Comparison of ENCODE assay signal across 1 cellular context in the genomic region with DNA sequence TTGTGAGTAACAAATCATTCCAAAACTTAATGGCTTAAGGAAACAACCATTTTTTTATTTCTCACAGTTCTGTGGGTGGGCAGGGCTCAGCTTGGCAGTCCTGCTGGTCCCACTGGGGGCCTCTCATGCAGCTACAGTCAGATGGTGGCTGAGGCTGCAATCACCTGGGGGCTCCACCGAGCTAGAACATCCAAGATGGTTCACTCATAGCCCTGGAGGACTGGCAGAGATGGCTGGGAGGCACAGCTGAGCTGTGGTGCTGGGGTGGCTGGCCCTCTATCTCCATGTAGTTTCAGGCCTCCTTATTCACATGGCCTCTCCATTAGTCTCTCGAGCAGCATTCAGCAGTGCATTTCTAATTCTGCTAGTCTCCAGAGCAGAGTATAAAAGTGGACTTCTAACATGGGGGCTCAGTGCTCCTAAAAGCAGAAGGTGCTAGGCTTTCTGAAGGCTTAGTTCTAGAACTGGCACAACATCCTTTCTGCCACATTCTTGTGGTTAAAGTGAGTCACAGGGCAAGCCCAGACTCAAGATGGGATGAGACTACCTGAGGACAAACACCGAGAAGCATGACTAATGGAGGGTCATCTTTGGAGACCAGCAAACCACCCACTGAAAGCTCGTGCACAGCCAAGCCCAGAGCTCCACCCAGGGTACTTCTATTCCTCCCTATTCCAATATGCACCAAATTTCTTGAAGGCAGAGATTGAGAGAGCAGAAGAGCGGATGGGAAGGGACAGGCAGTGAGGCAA.
TF ChIP-seq lines count a peak whose summit lies in the region.

No MANE protein-coding gene starts in this region.

TF ChIP-seq in SK-N-SH, 30 proteins besides CTCF, POLR2A, EP300 and RAD21 (continued from another document):
- TF ChIP-seq NFIC (IDR thresholded peaks at IDR 0.05; ENCODE audit: borderline replicate concordance), result peak; percentile 82
- TF ChIP-seq SIN3A (IDR thresholded peaks at IDR 0.05; ENCODE audit: borderline replicate concordance, low read depth, low read length), result no peak
